In genomic region chr1:247111259-247111635, GRCh38 we compare ENCODE assay signal across 8 cellular contexts. TPM values are rescaled to one million over a fixed set of nuclear protein-coding genes. Genes with fewer than 3 reads are reported as not detected.
A peak's percentile ranks its signal among the peaks of the same experiment; 100 is the strongest.
DNase-seq lines count a peak whose midpoint lies in the region; ATAC-seq, FAIRE-seq and TF ChIP-seq lines count a peak whose summit lies in the region.

No MANE protein-coding gene starts in this region.

- H3K4me1 ChIP-seq in gastroesophageal sphincter: peaks cover 0 to 21% (median 4%) of the 10 kb centered on the region in 3 donors
- no peaks in the 10 kb centered on the region for H3K4me1 ChIP-seq in pancreas

- peak overlapping the region; percentile 57 to 96 for H3K4me3 ChIP-seq in gastroesophageal sphincter
- H3K4me3 ChIP-seq in pancreas: peak overlapping the region; percentile 61 to 74 (median 71)

- in situ Hi-C loops in GM13977 (cut with MboI; ENCODE audit: low pct_unique_long_range_greater_than_20kb, low sequenced_read_pairs, unreplicated experiment): no loop called here

- TF ChIP-seq CTCF in GM13977 (IDR thresholded peaks at IDR 0.05; ENCODE audit: extremely low read depth, insufficient read depth, missing control alignments) (no peak), VCaP (conservative IDR thresholded peaks at IDR 0.05) (no peak), gastroesophageal sphincter (IDR thresholded peaks at IDR 0.05) (no peak), pancreas (IDR thresholded peaks at IDR 0.05) (no peak)

- no peak for FAIRE-seq in pancreas (lab: Jason Lieb, UNC)

- no peak for TF ChIP-seq EP300 in gastroesophageal sphincter (IDR thresholded peaks at IDR 0.05)

- ATAC-seq in gastroesophageal sphincter (peak; percentile 39), pancreas (peak; percentile 30 to 60 (median 44)), GM18867 (IDR thresholded peaks at IDR 0.05; ENCODE audit: unreplicated experiment) (no peak)

- H3K27ac ChIP-seq in VCaP (peak overlapping the region; percentile 90), gastroesophageal sphincter (peak overlapping the region; percentile 60 to 96 (median 94)), pancreas (peak overlapping the region; percentile 57 to 77 (median 76))

- TF ChIP-seq POLR2A in gastroesophageal sphincter (IDR thresholded peaks at IDR 0.05): no peak

- no CpG with 5 or more reads among the region's 53 CpGs for WGBS in gastroesophageal sphincter (ENCODE audit: low coverage in 1 of 2), 2 donors
- 0 to 1% methylated on average over 19 to 53 of the region's 53 CpGs for WGBS in pancreas, 2 donors

- H3K9me3 ChIP-seq in gastroesophageal sphincter (no peaks in the 10 kb centered on the region), pancreas (no peaks in the 10 kb centered on the region)

- intact Hi-C loops in pancreas (cut with DNase I): no loop called here

- H3K27me3 ChIP-seq in gastroesophageal sphincter: no peaks in the 10 kb centered on the region
- H3K27me3 ChIP-seq in pancreas: no peaks in the 10 kb centered on the region

- DNase-seq in GM13977 (ENCODE audit: low spot score) (peak; percentile 65), pancreas (peak in 3 of 6 donors; percentile 44 to 80 (median 74)), ureter (ENCODE audit: low spot score) (no peak), GF-D8 (lab: John Stamatoyannopoulos, UW) (no peak), NCI-H1105 treated with DMSO at 0.1 percent for 48 hours (lab: John Stamatoyannopoulos, UW) (no peak)

- H3K36me3 ChIP-seq in gastroesophageal sphincter: no peaks in the 10 kb centered on the region
- H3K36me3 ChIP-seq in pancreas: no peaks in the 10 kb centered on the region

RNA-seq across cellular contexts. Expression of gene ZNF669, which starts 7.1 kb away (rescaled TPM):
- total RNA-seq in gastroesophageal sphincter (10 to 100 TPM in 1 of 4 donors, 1 to 10 TPM in 3; 5.3 to 10.7 (median 7.1) TPM), pancreas (1 to 10 TPM; 2.4 to 5.1 (median 3.4) TPM), ureter (9.0 TPM)
- 1 to 10 TPM; 1.7 to 3.1 TPM for polyA plus RNA-seq in pancreas

RNA-seq across cellular contexts. Expression of gene ZNF670, which starts 32.6 kb away (rescaled TPM):
- total RNA-seq in gastroesophageal sphincter (1 to 10 TPM; 1.7 to 3.7 (median 3.3) TPM), pancreas (1 to 10 TPM in 5 of 6 donors, under 1 TPM in 1; 0.74 to 2.3 (median 1.2) TPM), ureter (4.2 TPM)
- 1 to 10 TPM in 1 of 2 donors, under 1 TPM in 1; 0.87 to 1.2 TPM for polyA plus RNA-seq in pancreas
